35 cellular contexts compared by ENCODE assay signal in genomic region chr12:32903318-32903717, GRCh38. TPM values are rescaled to one million over a fixed set of nuclear protein-coding genes. Genes with fewer than 3 reads are reported as not detected.
"Had no signal": no experiment of that assay in that cellular context is flagged by ENCODE, and none has a peak within 500 bp of the region (broad histone marks: within the 10 kb centered on the region; RNA-seq: fewer than 3 reads in every experiment).

No MANE protein-coding gene starts in this region.

- H3K9me3 Mint-ChIP-seq: activated B cell treated with CpG ODN at 0.5 μM for 24 hours; activated CD4-positive, alpha-beta memory T cell treated with anti-CD3 and anti-CD28 coated beads for 36 hours; activated naive CD4-positive, alpha-beta T cell treated with anti-CD3 and anti-CD28 coated beads for 36 hours; activated naive CD4-positive, alpha-beta T cell treated with anti-CD3 and anti-CD28 coated beads, Interleukin-2, amount 50 U/mL, for 72 hours; activated T-cell treated with anti-CD3 and anti-CD28 coated beads, Interleukin-2, amount 50 U/mL, for 4 hours; activated T-helper 1 cell treated with anti-CD3 and anti-CD28 coated beads, Interleukin-12 subunit alpha, Interleukin-12 subunit beta, Interleukin-2, Interleukin-4 antibody, amounts not matched to agents 30 ng/mL and 10 ng/mL and 1 ng/mL, durations not matched to agents 14 hours and 24 hours and 36 hours had no signal

- H3K27ac Mint-ChIP-seq: activated B cell treated with CpG ODN at 0.5 μM for 24 hours; activated CD4-positive, alpha-beta memory T cell treated with anti-CD3 and anti-CD28 coated beads for 36 hours; activated naive CD4-positive, alpha-beta T cell treated with anti-CD3 and anti-CD28 coated beads for 36 hours; activated naive CD4-positive, alpha-beta T cell treated with anti-CD3 and anti-CD28 coated beads, Interleukin-2, amount 50 U/mL, for 72 hours; activated T-helper 1 cell treated with anti-CD3 and anti-CD28 coated beads, Interleukin-12 subunit alpha, Interleukin-12 subunit beta, Interleukin-2, Interleukin-4 antibody, amounts not matched to agents 30 ng/mL and 10 ng/mL and 1 ng/mL, durations not matched to agents 14 hours and 24 hours and 36 hours had no signal

- DNase-seq: activated B cell treated with CpG ODN at 0.5 μM for 24 hours; activated CD4-positive, alpha-beta memory T cell treated with anti-CD3 and anti-CD28 coated beads for 36 hours; activated CD4-positive, alpha-beta T cell treated with anti-CD3 and anti-CD28 coated beads for 4 hours; activated CD4-positive, alpha-beta T cell treated with anti-CD3 and anti-CD28 coated beads, Interleukin-2, amount 50 U/mL, for 1 hour; activated CD4-positive, CD25-positive, alpha-beta regulatory T cell treated with anti-CD3 and anti-CD28 coated beads, Interleukin-2, amount 50 U/mL, for 72 hours; activated CD8-positive, alpha-beta memory T cell treated with anti-CD3 and anti-CD28 coated beads, Interleukin-2, amount 50 U/mL, for 4 hours; activated gamma-delta T cell treated with Interleukin-2 at 50 U/mL for 16 hours; activated naive CD4-positive, alpha-beta T cell treated with anti-CD3 and anti-CD28 coated beads for 36 hours; activated T-cell treated with anti-CD3 and anti-CD28 coated beads for 4 hours; activated T-cell treated with anti-CD3 and anti-CD28 coated beads, Interleukin-2, amount 50 U/mL, for 4 hours; adrenal gland; body of pancreas; Karpas-422; NCI-H1048; NCI-H1105 treated with DMSO at 0.1 percent for 48 hours; NCI-H1436 treated with DMSO at 0.1 percent for 48 hours; NCI-H1694 treated with DMSO at 0.1 percent for 48 hours; NCI-H2029; NCI-H2107; NCI-H2171; NCI-H446; NCI-H510A treated with DMSO at 0.1 percent for 48 hours; NCI-H526 treated with DMSO at 0.1 percent for 48 hours; NCI-H82; Peyer's patch; SIG-M5; SW 1271; T-helper 1 cell; T-helper 2 cell; T-helper 9 cell had no signal

- H3K4me3 Mint-ChIP-seq: activated B cell treated with CpG ODN at 0.5 μM for 24 hours; activated CD4-positive, alpha-beta memory T cell treated with anti-CD3 and anti-CD28 coated beads for 36 hours; activated naive CD4-positive, alpha-beta T cell treated with anti-CD3 and anti-CD28 coated beads for 36 hours; activated T-cell treated with anti-CD3 and anti-CD28 coated beads, Interleukin-2, amount 50 U/mL, for 4 hours; activated T-helper 1 cell treated with anti-CD3 and anti-CD28 coated beads, Interleukin-12 subunit alpha, Interleukin-12 subunit beta, Interleukin-2, Interleukin-4 antibody, amounts not matched to agents 30 ng/mL and 10 ng/mL and 1 ng/mL, durations not matched to agents 14 hours and 24 hours and 36 hours had no signal

- H3K4me1 Mint-ChIP-seq: activated B cell treated with CpG ODN at 0.5 μM for 24 hours had no signal

- H3K36me3 ChIP-seq: adrenal gland, breast epithelium, Peyer's patch had no signal

- H3K27me3 ChIP-seq: adrenal gland, body of pancreas, breast epithelium, Peyer's patch had no signal

- ATAC-seq: activated naive CD4-positive, alpha-beta T cell treated with anti-CD3 and anti-CD28 coated beads, Interleukin-2, amount 50 U/mL, for 72 hours; activated T-cell treated with anti-CD3 and anti-CD28 coated beads, Interleukin-2, amount 50 U/mL, for 4 hours; body of pancreas had no signal

- H3K4me3 ChIP-seq: adrenal gland, body of pancreas, breast epithelium, Peyer's patch had no signal

- H3K4me1 ChIP-seq: adrenal gland had no signal

- H3K9me3 ChIP-seq: adrenal gland, body of pancreas, breast epithelium, Peyer's patch had no signal

- H3K27ac ChIP-seq: adrenal gland, body of pancreas, breast epithelium, Peyer's patch, VCaP had no signal

- H3K36me3 Mint-ChIP-seq: activated CD4-positive, alpha-beta memory T cell treated with anti-CD3 and anti-CD28 coated beads for 36 hours; activated naive CD4-positive, alpha-beta T cell treated with anti-CD3 and anti-CD28 coated beads, Interleukin-2, amount 50 U/mL, for 72 hours had no signal

RNA-seq across cellular contexts. Expression of gene PKP2, which starts 6.7 kb away (rescaled TPM):
- total RNA-seq: activated B cell treated with CpG ODN at 0.5 μM for 24 hours; activated T-helper 1 cell treated with anti-CD3 and anti-CD28 coated beads, Interleukin-12 subunit alpha, Interleukin-12 subunit beta, Interleukin-2, Interleukin-4 antibody, amounts not matched to agents 30 ng/mL and 10 ng/mL and 1 ng/mL, durations not matched to agents 14 hours and 24 hours and 36 hours; SK-MEL-5 had no signal
